In the genomic region with DNA sequence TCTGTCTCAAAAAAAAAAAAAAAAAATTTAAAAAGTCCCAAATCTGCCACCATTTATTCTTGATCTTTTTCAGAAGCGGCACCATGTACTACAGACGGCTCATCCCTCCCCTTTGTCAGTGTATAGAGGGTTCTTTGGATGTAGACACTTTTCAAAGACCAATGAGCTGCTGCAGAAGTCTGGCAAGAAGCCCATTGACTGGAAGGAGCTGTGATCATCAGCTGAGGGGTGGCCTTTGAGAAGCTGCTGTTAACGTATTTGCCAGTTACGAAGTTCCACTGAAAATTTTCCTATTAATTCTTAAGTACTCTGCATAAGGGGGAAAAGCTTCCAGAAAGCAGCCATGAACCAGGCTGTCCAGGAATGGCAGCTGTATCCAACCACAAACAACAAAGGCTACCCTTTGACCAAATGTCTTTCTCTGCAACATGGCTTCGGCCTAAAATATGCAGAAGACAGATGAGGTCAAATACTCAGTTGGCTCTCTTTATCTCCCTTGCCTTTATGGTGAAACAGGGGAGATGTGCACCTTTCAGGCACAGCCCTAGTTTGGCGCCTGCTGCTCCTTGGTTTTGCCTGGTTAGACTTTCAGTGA, we compare ENCODE assay signal across 2 cellular contexts.
TF ChIP-seq lines count a peak whose summit lies in the region.

No MANE protein-coding gene starts in this region.

TF ChIP-seq in A549, 52 proteins besides CTCF, POLR2A, EP300 and RAD21:
- TF ChIP-seq ZFP36 (IDR thresholded peaks at IDR 0.05; ENCODE audit: borderline replicate concordance, partially characterized antibody) (no peak), ATOH8 (CRISPR knock-in tag; IDR thresholded peaks at IDR 0.05; ENCODE audit: low read depth) (no peak), FOSB (CRISPR knock-in tag; IDR thresholded peaks at IDR 0.05) (no peak), HOXB13 (CRISPR knock-in tag; IDR thresholded peaks at IDR 0.05; ENCODE audit: low read depth) (no peak), MYC (IDR thresholded peaks at IDR 0.05; ENCODE audit: borderline replicate concordance, low read length) (no peak), RARB (CRISPR knock-in tag; IDR thresholded peaks at IDR 0.05) (no peak), ESRRA (IDR thresholded peaks at IDR 0.05; ENCODE audit: borderline replicate concordance, low read length) (no peak)
- TF ChIP-seq, protein P1, sequence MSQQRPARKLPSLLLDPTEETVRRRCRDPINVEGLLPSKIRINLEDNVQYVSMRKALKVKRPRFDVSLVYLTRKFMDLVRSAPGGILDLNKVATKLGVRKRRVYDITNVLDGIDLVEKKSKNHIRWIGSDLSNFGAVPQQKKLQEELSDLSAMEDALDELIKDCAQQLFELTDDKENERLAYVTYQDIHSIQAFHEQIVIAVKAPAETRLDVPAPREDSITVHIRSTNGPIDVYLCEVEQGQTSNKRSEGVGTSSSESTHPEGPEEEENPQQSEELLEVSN (IDR thresholded peaks at IDR 0.05; ENCODE audit: borderline replicate concordance, low read depth) = no peak
- TF ChIP-seq, protein P2, sequence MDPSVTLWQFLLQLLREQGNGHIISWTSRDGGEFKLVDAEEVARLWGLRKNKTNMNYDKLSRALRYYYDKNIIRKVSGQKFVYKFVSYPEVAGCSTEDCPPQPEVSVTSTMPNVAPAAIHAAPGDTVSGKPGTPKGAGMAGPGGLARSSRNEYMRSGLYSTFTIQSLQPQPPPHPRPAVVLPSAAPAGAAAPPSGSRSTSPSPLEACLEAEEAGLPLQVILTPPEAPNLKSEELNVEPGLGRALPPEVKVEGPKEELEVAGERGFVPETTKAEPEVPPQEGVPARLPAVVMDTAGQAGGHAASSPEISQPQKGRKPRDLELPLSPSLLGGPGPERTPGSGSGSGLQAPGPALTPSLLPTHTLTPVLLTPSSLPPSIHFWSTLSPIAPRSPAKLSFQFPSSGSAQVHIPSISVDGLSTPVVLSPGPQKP (IDR thresholded peaks at IDR 0.05; ENCODE audit: low read depth, low read length) = no peak

TF ChIP-seq in endothelial cell of umbilical vein, 7 proteins besides CTCF, POLR2A, EP300 and RAD21:
- TF ChIP-seq MAX (IDR thresholded peaks at IDR 0.05; ENCODE audit: insufficient read depth, insufficient read length) (no peak), JUN (IDR thresholded peaks at IDR 0.05; ENCODE audit: borderline replicate concordance, insufficient read depth, insufficient read length, low read depth) (no peak), GATA2 (IDR thresholded peaks at IDR 0.05; ENCODE audit: insufficient read depth, insufficient read length, low read depth, low read length) (no peak), EZH2 (IDR thresholded peaks at IDR 0.05; ENCODE audit: borderline replicate concordance, low read depth, low read length, severe bottlenecking) (no peak), FOS (IDR thresholded peaks at IDR 0.05; ENCODE audit: borderline replicate concordance, insufficient read depth, low read length) (no peak), MYC (IDR thresholded peaks at IDR 0.05; ENCODE audit: low read depth, low read length) (no peak), POLR2AphosphoS5 (IDR thresholded peaks at IDR 0.05; ENCODE audit: insufficient read depth, low read depth, low read length) (no peak)
